In the genomic region with DNA sequence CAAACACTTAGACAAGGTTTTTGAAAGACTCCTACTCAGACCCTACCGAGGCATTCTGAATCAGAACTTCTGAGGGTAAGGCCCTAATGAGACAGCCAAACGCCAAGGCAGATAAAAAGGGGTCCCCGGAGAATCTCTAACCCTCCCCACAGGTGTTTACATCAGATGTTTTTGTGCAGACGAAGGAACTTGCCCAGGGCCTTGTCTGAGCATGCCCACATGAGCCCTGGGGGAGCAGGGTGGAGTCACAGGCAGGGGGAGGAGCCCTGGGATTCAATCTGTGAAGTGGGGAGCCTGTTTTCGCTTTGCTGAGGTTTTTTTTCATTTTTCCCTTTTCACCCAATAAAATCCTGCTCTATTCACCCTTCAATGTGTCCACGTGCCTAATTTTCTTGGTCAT, we compare ENCODE assay signal across 8 cellular contexts.
DNase-seq lines count a peak whose midpoint lies in the region; ATAC-seq and TF ChIP-seq lines count a peak whose summit lies in the region.

No MANE protein-coding gene starts in this region.

- H3K36me3 Mint-ChIP-seq in activated B cell treated with CpG ODN at 0.5 μM for 24 hours (ENCODE audit: low read depth) (no peaks in the 10 kb centered on the region), type B pancreatic cell (no peaks in the 10 kb centered on the region)

- CTCF ChIA-PET in activated B cell treated with CpG ODN at 0.5 μM for 24 hours (lab: Charles Lee) = interaction anchor here (1.2 kb wide), 1 partner anchor 77 kb away, joined by 5 read pairs; a partner anchor contains a TSS

- intact Hi-C loops in activated B cell treated with CpG ODN at 0.5 μM for 24 hours (cut with micrococcal nuclease) = loop anchor here (2.0 kb wide), 2 partner anchors 18 to 38 kb away; no protein-coding TSS in a partner anchor

- peak overlapping the region; percentile 32 for H3K4me3 Mint-ChIP-seq in activated B cell treated with CpG ODN at 0.5 μM for 24 hours
- no peak overlapping the region for H3K4me3 Mint-ChIP-seq in type B pancreatic cell

- DNase-seq in H4 (ENCODE audit: low spot score) (peak; percentile 29), activated B cell treated with CpG ODN at 0.5 μM for 24 hours (peak; percentile 27), dermis blood vessel endothelial cell (peak; percentile 32), type B pancreatic cell (ENCODE audit: extremely low spot score, unreplicated experiment) (no peak), OCI-M2 (lab: John Stamatoyannopoulos, UW; ENCODE audit: unreplicated experiment) (no peak)
- peak; percentile 77 for DNase-seq in stimulated activated CD4-positive, alpha-beta T cell treated with anti-CD3 and anti-CD28 coated beads, Interleukin-1b, Interleukin-23, amount 100 ng/mL, for 48 hours

- POLR2A ChIA-PET in activated B cell treated with CpG ODN at 0.5 μM for 24 hours (lab: Charles Lee) = interaction anchor here (1.5 to 1.9 kb wide), 2 partner anchors 76 to 148 kb away, joined by 6 read pairs; a partner anchor contains a TSS

- ATAC-seq in activated B cell treated with CpG ODN at 0.5 μM for 24 hours (ENCODE audit: low read depth) (peak; percentile 85), HG03460 (IDR thresholded peaks at IDR 0.05; ENCODE audit: unreplicated experiment) (no peak), HG03139 (IDR thresholded peaks at IDR 0.05; ENCODE audit: unreplicated experiment) (no peak)

- TF ChIP-seq CTCF in activated B cell treated with CpG ODN at 0.5 μM for 24 hours (IDR thresholded peaks at IDR 0.05) (no peak), type B pancreatic cell (conservative IDR thresholded peaks at IDR 0.05) (no peak)

- no peaks in the 10 kb centered on the region for H3K27me3 Mint-ChIP-seq in activated B cell treated with CpG ODN at 0.5 μM for 24 hours
- no peaks in the 10 kb centered on the region for H3K27me3 Mint-ChIP-seq in type B pancreatic cell

- no peaks in the 10 kb centered on the region for H3K9me3 Mint-ChIP-seq in activated B cell treated with CpG ODN at 0.5 μM for 24 hours
- no peaks in the 10 kb centered on the region for H3K9me3 Mint-ChIP-seq in type B pancreatic cell

- H3K4me1 Mint-ChIP-seq in activated B cell treated with CpG ODN at 0.5 μM for 24 hours (peaks cover 42% of the 10 kb centered on the region), type B pancreatic cell (ENCODE audit: unreplicated experiment) (peaks cover 6% of the 10 kb centered on the region)

- no peak overlapping the region for H3K27ac Mint-ChIP-seq in activated B cell treated with CpG ODN at 0.5 μM for 24 hours
- no peak overlapping the region for H3K27ac Mint-ChIP-seq in type B pancreatic cell

Comparison
In these comparisons a context has a peak if more than half of its experiments do, and no peak if none do; other contexts are left out.
1. DNase-seq: peak in H4 (single experiment), activated B cell treated with CpG ODN at 0.5 μM for 24 hours (single experiment), dermis blood vessel endothelial cell (single experiment) and stimulated activated CD4-positive, alpha-beta T cell treated with anti-CD3 and anti-CD28 coated beads, Interleukin-1b, Interleukin-23, amount 100 ng/mL, for 48 hours (single experiment); none in type B pancreatic cell (single experiment) and OCI-M2 (single experiment).